In the genomic region with DNA sequence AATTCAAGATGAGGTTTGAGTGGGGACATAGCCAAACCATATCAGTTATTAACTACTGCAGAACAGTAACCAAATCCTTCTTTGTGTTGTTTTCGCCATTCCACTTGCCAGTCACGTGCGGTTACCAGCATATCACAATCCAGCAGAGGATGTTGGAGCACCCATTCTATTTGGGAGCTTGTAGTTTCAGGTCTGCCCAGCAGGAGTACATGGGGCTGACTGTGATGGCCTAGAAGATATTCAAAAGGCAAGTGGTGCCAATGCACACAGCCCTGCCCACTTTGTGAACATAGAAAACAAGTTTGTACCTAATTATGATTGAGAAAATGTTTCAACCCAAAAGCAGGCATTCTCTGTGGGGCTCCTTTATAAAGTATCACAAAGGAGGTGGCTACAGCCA, we compare ENCODE assay signal across 2 cellular contexts.
TF ChIP-seq lines count a peak whose summit lies in the region.

No MANE protein-coding gene starts in this region.

TF ChIP-seq in HCT116, 20 proteins besides CTCF, POLR2A, EP300 and RAD21:
- no peak for TF ChIP-seq EZH2phosphoT487 (IDR thresholded peaks at IDR 0.05; ENCODE audit: borderline replicate concordance)
- no peak for TF ChIP-seq SRF (IDR thresholded peaks at IDR 0.05; ENCODE audit: low read depth)
- TF ChIP-seq, protein P1, sequence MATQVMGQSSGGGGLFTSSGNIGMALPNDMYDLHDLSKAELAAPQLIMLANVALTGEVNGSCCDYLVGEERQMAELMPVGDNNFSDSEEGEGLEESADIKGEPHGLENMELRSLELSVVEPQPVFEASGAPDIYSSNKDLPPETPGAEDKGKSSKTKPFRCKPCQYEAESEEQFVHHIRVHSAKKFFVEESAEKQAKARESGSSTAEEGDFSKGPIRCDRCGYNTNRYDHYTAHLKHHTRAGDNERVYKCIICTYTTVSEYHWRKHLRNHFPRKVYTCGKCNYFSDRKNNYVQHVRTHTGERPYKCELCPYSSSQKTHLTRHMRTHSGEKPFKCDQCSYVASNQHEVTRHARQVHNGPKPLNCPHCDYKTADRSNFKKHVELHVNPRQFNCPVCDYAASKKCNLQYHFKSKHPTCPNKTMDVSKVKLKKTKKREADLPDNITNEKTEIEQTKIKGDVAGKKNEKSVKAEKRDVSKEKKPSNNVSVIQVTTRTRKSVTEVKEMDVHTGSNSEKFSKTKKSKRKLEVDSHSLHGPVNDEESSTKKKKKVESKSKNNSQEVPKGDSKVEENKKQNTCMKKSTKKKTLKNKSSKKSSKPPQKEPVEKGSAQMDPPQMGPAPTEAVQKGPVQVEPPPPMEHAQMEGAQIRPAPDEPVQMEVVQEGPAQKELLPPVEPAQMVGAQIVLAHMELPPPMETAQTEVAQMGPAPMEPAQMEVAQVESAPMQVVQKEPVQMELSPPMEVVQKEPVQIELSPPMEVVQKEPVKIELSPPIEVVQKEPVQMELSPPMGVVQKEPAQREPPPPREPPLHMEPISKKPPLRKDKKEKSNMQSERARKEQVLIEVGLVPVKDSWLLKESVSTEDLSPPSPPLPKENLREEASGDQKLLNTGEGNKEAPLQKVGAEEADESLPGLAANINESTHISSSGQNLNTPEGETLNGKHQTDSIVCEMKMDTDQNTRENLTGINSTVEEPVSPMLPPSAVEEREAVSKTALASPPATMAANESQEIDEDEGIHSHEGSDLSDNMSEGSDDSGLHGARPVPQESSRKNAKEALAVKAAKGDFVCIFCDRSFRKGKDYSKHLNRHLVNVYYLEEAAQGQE (IDR thresholded peaks at IDR 0.05; ENCODE audit: low read depth): no peak
- TF ChIP-seq SP1 (IDR thresholded peaks at IDR 0.05; ENCODE audit: low read depth): no peak
- TF ChIP-seq, protein P2, sequence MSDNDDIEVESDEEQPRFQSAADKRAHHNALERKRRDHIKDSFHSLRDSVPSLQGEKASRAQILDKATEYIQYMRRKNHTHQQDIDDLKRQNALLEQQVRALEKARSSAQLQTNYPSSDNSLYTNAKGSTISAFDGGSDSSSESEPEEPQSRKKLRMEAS (IDR thresholded peaks at IDR 0.05): no peak
- no peak for TF ChIP-seq SIN3A (IDR thresholded peaks at IDR 0.05; ENCODE audit: low read depth)
- TF ChIP-seq EZH2 (IDR thresholded peaks at IDR 0.05): no peak
- no peak for TF ChIP-seq ELF1 (IDR thresholded peaks at IDR 0.05; ENCODE audit: borderline replicate concordance, low read depth)
- no peak for TF ChIP-seq CEBPB (IDR thresholded peaks at IDR 0.05; ENCODE audit: low read depth)
- TF ChIP-seq, protein P3, sequence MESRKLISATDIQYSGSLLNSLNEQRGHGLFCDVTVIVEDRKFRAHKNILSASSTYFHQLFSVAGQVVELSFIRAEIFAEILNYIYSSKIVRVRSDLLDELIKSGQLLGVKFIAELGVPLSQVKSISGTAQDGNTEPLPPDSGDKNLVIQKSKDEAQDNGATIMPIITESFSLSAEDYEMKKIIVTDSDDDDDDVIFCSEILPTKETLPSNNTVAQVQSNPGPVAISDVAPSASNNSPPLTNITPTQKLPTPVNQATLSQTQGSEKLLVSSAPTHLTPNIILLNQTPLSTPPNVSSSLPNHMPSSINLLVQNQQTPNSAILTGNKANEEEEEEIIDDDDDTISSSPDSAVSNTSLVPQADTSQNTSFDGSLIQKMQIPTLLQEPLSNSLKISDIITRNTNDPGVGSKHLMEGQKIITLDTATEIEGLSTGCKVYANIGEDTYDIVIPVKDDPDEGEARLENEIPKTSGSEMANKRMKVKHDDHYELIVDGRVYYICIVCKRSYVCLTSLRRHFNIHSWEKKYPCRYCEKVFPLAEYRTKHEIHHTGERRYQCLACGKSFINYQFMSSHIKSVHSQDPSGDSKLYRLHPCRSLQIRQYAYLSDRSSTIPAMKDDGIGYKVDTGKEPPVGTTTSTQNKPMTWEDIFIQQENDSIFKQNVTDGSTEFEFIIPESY (IDR thresholded peaks at IDR 0.05; ENCODE audit: extremely low read depth, insufficient replicate concordance, low read length): no peak
- TF ChIP-seq POLR2AphosphoS5 (IDR thresholded peaks at IDR 0.05; ENCODE audit: low read depth, low read length): no peak
- no peak for TF ChIP-seq ZNF274 (IDR thresholded peaks at IDR 0.05; ENCODE audit: low read depth, low read length)
- TF ChIP-seq, protein P4, sequence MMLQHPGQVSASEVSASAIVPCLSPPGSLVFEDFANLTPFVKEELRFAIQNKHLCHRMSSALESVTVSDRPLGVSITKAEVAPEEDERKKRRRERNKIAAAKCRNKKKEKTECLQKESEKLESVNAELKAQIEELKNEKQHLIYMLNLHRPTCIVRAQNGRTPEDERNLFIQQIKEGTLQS (IDR thresholded peaks at IDR 0.05): no peak
- TF ChIP-seq FOSL1 (IDR thresholded peaks at IDR 0.05; ENCODE audit: low read depth): no peak
- no peak for TF ChIP-seq EGR1 (IDR thresholded peaks at IDR 0.05; ENCODE audit: low read depth)
- TF ChIP-seq TCF7L2 (IDR thresholded peaks at IDR 0.05; ENCODE audit: borderline replicate concordance, extremely low read depth, insufficient read depth, insufficient read length): no peak
- no peak for TF ChIP-seq CBX3 (IDR thresholded peaks at IDR 0.05; ENCODE audit: low read depth)
- TF ChIP-seq YY1 (IDR thresholded peaks at IDR 0.05; ENCODE audit: extremely low read depth, insufficient replicate concordance, low read depth, low read length): no peak
- TF ChIP-seq ZFX (IDR thresholded peaks at IDR 0.05): no peak

TF ChIP-seq in K562, 482 proteins besides CTCF, POLR2A, EP300 and RAD21:
- TF ChIP-seq FOXM1 (IDR thresholded peaks at IDR 0.05; ENCODE audit: low read depth) (no peak), FOXM1 (CRISPR knock-in tag; IDR thresholded peaks at IDR 0.05; ENCODE audit: low read depth) (no peak)
- TF ChIP-seq, protein P5, sequence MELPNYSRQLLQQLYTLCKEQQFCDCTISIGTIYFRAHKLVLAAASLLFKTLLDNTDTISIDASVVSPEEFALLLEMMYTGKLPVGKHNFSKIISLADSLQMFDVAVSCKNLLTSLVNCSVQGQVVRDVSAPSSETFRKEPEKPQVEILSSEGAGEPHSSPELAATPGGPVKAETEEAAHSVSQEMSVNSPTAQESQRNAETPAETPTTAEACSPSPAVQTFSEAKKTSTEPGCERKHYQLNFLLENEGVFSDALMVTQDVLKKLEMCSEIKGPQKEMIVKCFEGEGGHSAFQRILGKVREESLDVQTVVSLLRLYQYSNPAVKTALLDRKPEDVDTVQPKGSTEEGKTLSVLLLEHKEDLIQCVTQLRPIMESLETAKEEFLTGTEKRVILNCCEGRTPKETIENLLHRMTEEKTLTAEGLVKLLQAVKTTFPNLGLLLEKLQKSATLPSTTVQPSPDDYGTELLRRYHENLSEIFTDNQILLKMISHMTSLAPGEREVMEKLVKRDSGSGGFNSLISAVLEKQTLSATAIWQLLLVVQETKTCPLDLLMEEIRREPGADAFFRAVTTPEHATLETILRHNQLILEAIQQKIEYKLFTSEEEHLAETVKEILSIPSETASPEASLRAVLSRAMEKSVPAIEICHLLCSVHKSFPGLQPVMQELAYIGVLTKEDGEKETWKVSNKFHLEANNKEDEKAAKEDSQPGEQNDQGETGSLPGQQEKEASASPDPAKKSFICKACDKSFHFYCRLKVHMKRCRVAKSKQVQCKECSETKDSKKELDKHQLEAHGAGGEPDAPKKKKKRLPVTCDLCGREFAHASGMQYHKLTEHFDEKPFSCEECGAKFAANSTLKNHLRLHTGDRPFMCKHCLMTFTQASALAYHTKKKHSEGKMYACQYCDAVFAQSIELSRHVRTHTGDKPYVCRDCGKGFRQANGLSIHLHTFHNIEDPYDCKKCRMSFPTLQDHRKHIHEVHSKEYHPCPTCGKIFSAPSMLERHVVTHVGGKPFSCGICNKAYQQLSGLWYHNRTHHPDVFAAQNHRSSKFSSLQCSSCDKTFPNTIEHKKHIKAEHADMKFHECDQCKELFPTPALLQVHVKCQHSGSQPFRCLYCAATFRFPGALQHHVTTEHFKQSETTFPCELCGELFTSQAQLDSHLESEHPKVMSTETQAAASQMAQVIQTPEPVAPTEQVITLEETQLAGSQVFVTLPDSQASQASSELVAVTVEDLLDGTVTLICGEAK (IDR thresholded peaks at IDR 0.05): no peak
- TF ChIP-seq, protein P5 (CRISPR knock-in tag; IDR thresholded peaks at IDR 0.05): no peak
TF ChIP-seq in K562: peak in this region for 0.
